In genomic region chr2:231579560-231579959, GRCh38 we compare ENCODE assay signal across 19 cellular contexts. TPM values are rescaled to one million over a fixed set of nuclear protein-coding genes. Genes with fewer than 3 reads are reported as not detected.
A peak's percentile ranks its signal among the peaks of the same experiment; 100 is the strongest.
DNase-seq lines count a peak whose midpoint lies in the region; ATAC-seq, FAIRE-seq and TF ChIP-seq lines count a peak whose summit lies in the region.
"Had no signal": no experiment of that assay in that cellular context is flagged by ENCODE, and none has a peak within 500 bp of the region (broad histone marks: within the 10 kb centered on the region; RNA-seq: fewer than 3 reads in every experiment).

No MANE protein-coding gene starts in this region.

- TF ChIP-seq CTCF in HEK293 (tag by site-specific recombination; IDR thresholded peaks at IDR 0.05) (no peak), K562 (IDR thresholded peaks at IDR 0.05 in 2 of 3, conservative IDR thresholded peaks at IDR 0.05 in 1 of 3; ENCODE audit: insufficient read depth in 2 of 3, low read depth in 1 of 3, low read length in 3 of 3) (no peak), neural progenitor cell (IDR thresholded peaks at IDR 0.05) (no peak), GM20000 (IDR thresholded peaks at IDR 0.05; ENCODE audit: extremely low read depth, missing control alignments) (no peak)

- intact Hi-C loops in K562 (cut with micrococcal nuclease) = no loop called here

- H3K27ac Mint-ChIP-seq in neural progenitor cell = peak overlapping the region; percentile 1
- no peak overlapping the region for H3K27ac Mint-ChIP-seq in activated naive CD8-positive, alpha-beta T cell treated with anti-CD3 and anti-CD28 coated beads, Interleukin-2, amount 50 U/mL, for 24 hours
- H3K27ac Mint-ChIP-seq: CD4-positive, alpha-beta memory T cell had no signal

- peaks cover 4% of the 10 kb centered on the region for H3K36me3 Mint-ChIP-seq in neural progenitor cell
- H3K36me3 Mint-ChIP-seq in activated naive CD8-positive, alpha-beta T cell treated with anti-CD3 and anti-CD28 coated beads, Interleukin-2, amount 50 U/mL, for 24 hours (ENCODE audit: low read depth) = peaks cover 2% of the 10 kb centered on the region

- peaks cover 30% of the 10 kb centered on the region for H3K4me1 Mint-ChIP-seq in neural progenitor cell
- H3K4me1 Mint-ChIP-seq in activated naive CD8-positive, alpha-beta T cell treated with anti-CD3 and anti-CD28 coated beads, Interleukin-2, amount 50 U/mL, for 24 hours = no peaks in the 10 kb centered on the region

- in situ Hi-C loops in K562 (cut with MboI) = no loop called here

- no peak for TF ChIP-seq POLR2A in K562 (conservative IDR thresholded peaks at IDR 0.05)

- H3K4me3 ChIP-seq in HEK293 (ENCODE audit: low read depth, low read length) (no peak overlapping the region), K562 (no peak overlapping the region), neural progenitor cell (no peak overlapping the region)
- H3K4me3 ChIP-seq: A549 had no signal

- H3K4me1 ChIP-seq in HEK293 (ENCODE audit: control insufficient read depth, insufficient read depth, low read length) = no peaks in the 10 kb centered on the region
- no peaks in the 10 kb centered on the region; a peak in 1 of 5 replicates for H3K4me1 ChIP-seq in K562 (replicated peaks in 1 of 2; ENCODE audit: control insufficient read depth in 2 of 2, insufficient read depth in 2 of 2, low read length in 2 of 2)
- peaks cover 17% of the 10 kb centered on the region for H3K4me1 ChIP-seq in neural progenitor cell
- H3K4me1 ChIP-seq: A549 had no signal

- POLR2A ChIA-PET in HEK293 (lab: Yijun Ruan, JAX) (no interaction called here), K562 (lab: Yijun Ruan, JAX) (no interaction called here)

- no peak for TF ChIP-seq EP300 in K562 (IDR thresholded peaks at IDR 0.05; ENCODE audit: low read length)

- no peak for ATAC-seq in K562
- no peak for ATAC-seq in GM21360 (IDR thresholded peaks at IDR 0.05; ENCODE audit: unreplicated experiment)
- no peak for ATAC-seq in GM21786 (IDR thresholded peaks at IDR 0.05; ENCODE audit: unreplicated experiment)
- no peak for ATAC-seq in activated naive CD8-positive, alpha-beta T cell treated with anti-CD3 and anti-CD28 coated beads, Interleukin-2, amount 50 U/mL, for 24 hours
- ATAC-seq: A549, HCT116 had no signal

- no peaks in the 10 kb centered on the region for H3K9me1 ChIP-seq in K562 (ENCODE audit: control insufficient read depth, insufficient read depth, low read length)

- H2AFZ ChIP-seq in K562 (ENCODE audit: low read depth, low read length) = no peak overlapping the region
- H2AFZ ChIP-seq in neural progenitor cell (replicated peaks) = no peak overlapping the region

- no peak for TF ChIP-seq RAD21 in K562 (CRISPR knock-in tag; conservative IDR thresholded peaks at IDR 0.05 in 1 of 2, IDR thresholded peaks at IDR 0.05 in 1 of 2)

- H4K20me1 ChIP-seq in K562 (replicated peaks; ENCODE audit: control insufficient read depth, insufficient read depth, low read length) (no peaks in the 10 kb centered on the region), neural progenitor cell (ENCODE audit: low read depth) (no peaks in the 10 kb centered on the region)

- no peaks in the 10 kb centered on the region for H3K79me2 ChIP-seq in K562 (ENCODE audit: control insufficient read depth, insufficient read depth, low read length)
- H3K79me2 ChIP-seq in neural progenitor cell (ENCODE audit: low read depth) = no peaks in the 10 kb centered on the region

- H3K9ac ChIP-seq in K562 (ENCODE audit: insufficient read depth in 1 of 2, low read depth in 2 of 2, low read length in 2 of 2) = no peak overlapping the region
- H3K9ac ChIP-seq in neural progenitor cell = no peak overlapping the region

- H3K27me3 Mint-ChIP-seq in neural progenitor cell (ENCODE audit: insufficient read depth, low read depth) = peaks cover 8% of the 10 kb centered on the region
- peaks cover 6% of the 10 kb centered on the region for H3K27me3 Mint-ChIP-seq in activated naive CD8-positive, alpha-beta T cell treated with anti-CD3 and anti-CD28 coated beads, Interleukin-2, amount 50 U/mL, for 24 hours

- H3K27ac ChIP-seq in HEK293 (ENCODE audit: extremely low read depth, low read depth, low read length) = no peak overlapping the region
- no peak overlapping the region for H3K27ac ChIP-seq in K562 (ENCODE audit: extremely low read depth, low read depth, low read length)
- H3K27ac ChIP-seq in neural progenitor cell = no peak overlapping the region
- H3K27ac ChIP-seq: A549, C4-2B, HL-60 had no signal

- FAIRE-seq in K562 (lab: Jason Lieb, UNC) = no peak
- FAIRE-seq: A549, H54 had no signal

- DNase-seq in K562 (ENCODE audit: extremely low read depth in 1 of 4, low spot score in 3 of 4) = no peak
- DNase-seq in neural progenitor cell (ENCODE audit: low spot score) = no peak
- DNase-seq in activated naive CD8-positive, alpha-beta T cell treated with anti-CD3 and anti-CD28 coated beads, Interleukin-2, amount 50 U/mL, for 24 hours = no peak
- no peak for DNase-seq in GM20000 (ENCODE audit: low spot score)
- DNase-seq: BE2C; CD4-positive, alpha-beta memory T cell; COR-L47; IMR-90; KG1 had no signal

- H3K27me3 ChIP-seq in K562 (ENCODE audit: control insufficient read depth in 2 of 2, insufficient read depth in 2 of 2, low read length in 2 of 2) (peaks cover 0 to 22% of the 10 kb centered on the region in 2 experiments; a peak in 3 of 5 replicates), neural progenitor cell (no peaks in the 10 kb centered on the region)
- H3K27me3 ChIP-seq: BE2C had no signal

- peaks cover 13% of the 10 kb centered on the region for H3K9me3 Mint-ChIP-seq in neural progenitor cell
- peaks cover 5% of the 10 kb centered on the region for H3K9me3 Mint-ChIP-seq in activated naive CD8-positive, alpha-beta T cell treated with anti-CD3 and anti-CD28 coated beads, Interleukin-2, amount 50 U/mL, for 24 hours

- no TSS peak for BruUV-seq in K562 (replicated peaks; lab: Mats Ljungman, UMichigan)

- no peak overlapping the region for H3K4me2 ChIP-seq in K562 (ENCODE audit: insufficient read depth, low read length)
- no peak overlapping the region for H3K4me2 ChIP-seq in neural progenitor cell
- H3K4me2 ChIP-seq: A549 had no signal

- H3K4me3 Mint-ChIP-seq in neural progenitor cell = peak overlapping the region; percentile 4
- H3K4me3 Mint-ChIP-seq in activated naive CD8-positive, alpha-beta T cell treated with anti-CD3 and anti-CD28 coated beads, Interleukin-2, amount 50 U/mL, for 24 hours = no peak overlapping the region
- H3K4me3 Mint-ChIP-seq: CD4-positive, alpha-beta memory T cell had no signal

- CTCF ChIA-PET in HEK293 (lab: Yijun Ruan, JAX) (no interaction called here), K562 (lab: Yijun Ruan, JAX; ENCODE audit: low intra/inter-chr PET ratio) (no interaction called here)

- H3K9me3 ChIP-seq in HEK293 (ENCODE audit: control insufficient read depth, insufficient read depth, low read depth, low read length) (no peaks in the 10 kb centered on the region), K562 (replicated peaks; ENCODE audit: control insufficient read depth, insufficient read depth, low read depth, low read length) (no peaks in the 10 kb centered on the region), neural progenitor cell (ENCODE audit: low read depth) (no peaks in the 10 kb centered on the region)
- H3K9me3 ChIP-seq: BE2C had no signal

- H3K36me3 ChIP-seq in HEK293 (ENCODE audit: control insufficient read depth in 2 of 2, insufficient read depth in 1 of 2, low read length in 2 of 2) (no peaks in the 10 kb centered on the region), K562 (ENCODE audit: control insufficient read depth, insufficient read depth, low read length) (no peaks in the 10 kb centered on the region), neural progenitor cell (no peaks in the 10 kb centered on the region)
- H3K36me3 ChIP-seq: BE2C had no signal

- WGBS in K562 (ENCODE audit: insufficient coverage, low coverage, missing lambda C conversion rate) = 10% methylated on average over 2 of the region's 3 CpGs

- peaks cover 23% of the 10 kb centered on the region for H3F3A ChIP-seq in neural progenitor cell (ENCODE audit: low read depth)

RNA-seq across cellular contexts. Expression of gene TEX44, which starts 13.1 kb away (rescaled TPM):
- not detected in 2 replicates for total RNA-seq in K562 (2011; cell fraction: chromatin; rRNA removed; ENCODE audit: low replicate concordance)
- not detected in 2 replicates for total RNA-seq in K562 (2011; cell fraction: nucleolus; rRNA removed)
- not detected in 2 replicates for total RNA-seq in K562 (2011; cell fraction: nucleoplasm; rRNA removed)
- total RNA-seq in K562 (2014; rRNA removed) (not detected in 2 replicates), K562 (2014; rRNA removed; fragmentation: Illumina TruSeq; extraction: Trizol) (not detected in 2 replicates), K562 (2015; rRNA removed; fragmentation: Illumina TruSeq; extraction: Trizol) (not detected in 2 replicates), K562 (2021) (not detected in 2 replicates), neural progenitor cell (ENCODE audit: low replicate concordance) (not detected in 2 replicates)
- polyA plus RNA-seq in K562 (2011; rRNA removed) (not detected in 2 replicates), K562 (2014; fragmentation: Illumina TruSeq; extraction: Trizol) (not detected in 2 replicates), K562 (2014; fragmentation: Nextera tagmentation; extraction: Ambion mirVana) (not detected), K562 (2014; rRNA removed) (not detected in 2 replicates)
- not detected in 2 replicates for polyA plus RNA-seq in K562 (2011; cell fraction: cytosol; rRNA removed)
- not detected in 2 replicates for polyA plus RNA-seq in K562 (2011; cell fraction: nucleus; rRNA removed)
- polyA plus RNA-seq in K562 (2012) = not detected in 2 replicates
- not detected in 2 replicates for polyA minus RNA-seq in K562 (2011; rRNA and poly(A)+ RNA removed)
- polyA minus RNA-seq in K562 (2011; cell fraction: cytosol; rRNA and poly(A)+ RNA removed) = not detected in 2 replicates
- polyA minus RNA-seq in K562 (2011; cell fraction: nucleus; rRNA and poly(A)+ RNA removed) = not detected in 2 replicates
- total RNA-seq: CD4-positive, alpha-beta memory T cell; Daoy; IMR-90 had no signal
- polyA plus RNA-seq: A549; AG04450; CD4-positive, alpha-beta memory T cell; IMR-90 had no signal

RNA-seq across cellular contexts. Expression of gene NMUR1, which starts 49.3 kb away (rescaled TPM):
- 0.35 and 0.83 TPM in 2 replicates for total RNA-seq in K562 (2011; cell fraction: chromatin; rRNA removed; ENCODE audit: low replicate concordance)
- total RNA-seq in K562 (2011; cell fraction: nucleolus; rRNA removed) = 0.53 and 0.83 TPM in 2 replicates
- 0.51 and 0.61 TPM in 2 replicates for total RNA-seq in K562 (2011; cell fraction: nucleoplasm; rRNA removed)
- 0.05 and 0.20 TPM in 2 replicates for total RNA-seq in K562 (2014; rRNA removed)
- total RNA-seq in K562 (2014; rRNA removed; fragmentation: Illumina TruSeq; extraction: Trizol) = 0.07 and 0.16 TPM in 2 replicates
- 0.08 and 0.18 TPM in 2 replicates for total RNA-seq in K562 (2015; rRNA removed; fragmentation: Illumina TruSeq; extraction: Trizol)
- 0.27 and 0.34 TPM in 2 replicates for total RNA-seq in K562 (2021)
- polyA plus RNA-seq in K562 (2011; rRNA removed) = 0.15 and 0.19 TPM in 2 replicates
- polyA plus RNA-seq in K562 (2011; cell fraction: cytosol; rRNA removed) = 0.16 and 0.32 TPM in 2 replicates
- polyA plus RNA-seq in K562 (2011; cell fraction: nucleus; rRNA removed) = 0.48 and 0.51 TPM in 2 replicates
- polyA plus RNA-seq in K562 (2012) = 0.38 and 0.71 TPM in 2 replicates
- polyA plus RNA-seq in K562 (2014; fragmentation: Illumina TruSeq; extraction: Trizol) = 0.15 and 0.21 TPM in 2 replicates
- under 1 TPM; 0.01 to 0.06 TPM for polyA plus RNA-seq in K562 (2014; fragmentation: Nextera tagmentation; extraction: Ambion mirVana)
- polyA plus RNA-seq in K562 (2014; rRNA removed) = 0.12 and 0.15 TPM in 2 replicates
- 0.06 TPM in 1 of 2 replicates, not detected in the other for polyA minus RNA-seq in K562 (2011; rRNA and poly(A)+ RNA removed)
- polyA minus RNA-seq in K562 (2011; cell fraction: cytosol; rRNA and poly(A)+ RNA removed) = not detected in 2 replicates
- polyA minus RNA-seq in K562 (2011; cell fraction: nucleus; rRNA and poly(A)+ RNA removed) = 0.11 and 0.13 TPM in 2 replicates
- total RNA-seq in neural progenitor cell (ENCODE audit: low replicate concordance) = 0.52 and 0.56 TPM in 2 replicates
- total RNA-seq: CD4-positive, alpha-beta memory T cell; Daoy; IMR-90 had no signal
- polyA plus RNA-seq: A549, AG04450, IMR-90 had no signal

Comparison
In these comparisons a context has a peak if more than half of its experiments do, and no peak if none do; other contexts are left out.
1. Of the 44 proteins assayed by ChIP-seq in both K562 and HEK293: peak only in K562: none; only in HEK293: REST; in both: none; in neither: 43.